In genomic region chr17:31564291-31564690, GRCh38 we compare ENCODE assay signal across 19 cellular contexts.
A peak's percentile ranks its signal among the peaks of the same experiment; 100 is the strongest.
DNase-seq lines count a peak whose midpoint lies in the region; ATAC-seq, FAIRE-seq and TF ChIP-seq lines count a peak whose summit lies in the region.
"Had no signal": no experiment of that assay in that cellular context is flagged by ENCODE, and none has a peak within 500 bp of the region (broad histone marks: within the 10 kb centered on the region; RNA-seq: fewer than 3 reads in every experiment).

No MANE protein-coding gene starts in this region.

- DNase-seq in AG04449 (ENCODE audit: low read depth, low spot score) = no peak
- no peak for DNase-seq in HFF-Myc (ENCODE audit: extremely low read depth, low read depth)
- no peak for DNase-seq in esophagus muscularis mucosa (ENCODE audit: extremely low spot score)
- no peak for DNase-seq in pancreas
- DNase-seq in GM13976 (ENCODE audit: low spot score) = no peak
- no peak for DNase-seq in left ventricle myocardium inferior
- DNase-seq in right atrium auricular region (ENCODE audit: low spot score) = no peak
- no peak for DNase-seq in NCI-H345 (lab: John Stamatoyannopoulos, UW)
- DNase-seq: activated T-cell treated with anti-CD3 and anti-CD28 coated beads, Interleukin-2, amount 50 U/mL, for 48 hours; brain microvascular endothelial cell; CD8-positive, alpha-beta memory T cell; naive B cell; NCI-H2029; NCI-H526; psoas muscle had no signal

- FAIRE-seq in pancreas (lab: Jason Lieb, UNC) = no peak
- FAIRE-seq: GM18507 had no signal

- H3K27ac ChIP-seq in esophagus muscularis mucosa (replicated peaks in 1 of 4) (peak overlapping the region in 3 of 4 donors; percentile 79 to 87 (median 84)), pancreas (peak overlapping the region in 3 of 4 donors; percentile 1 to 69 (median 63)), left ventricle myocardium inferior (replicated peaks) (no peak overlapping the region), right atrium auricular region (no peak overlapping the region)
- H3K27ac ChIP-seq: brain microvascular endothelial cell, psoas muscle, SJSA1 had no signal

- POLR2A ChIA-PET in AG04449 (lab: Yijun Ruan, JAX) = interaction anchor here (1.0 to 1.9 kb wide), 2 partner anchors 16 to 132 kb away, joined by 3 to 6 read pairs; no protein-coding TSS in a partner anchor

- ATAC-seq in pancreas = no peak
- ATAC-seq: activated naive CD4-positive, alpha-beta T cell treated with anti-CD3 and anti-CD28 coated beads, Interleukin-2, amount 50 U/mL, for 72 hours had no signal

- no peak for TF ChIP-seq CTCF in AG04449 (IDR thresholded peaks at IDR 0.05; ENCODE audit: insufficient read depth, low read length, missing control alignments)
- TF ChIP-seq CTCF in HFF-Myc (IDR thresholded peaks at IDR 0.05; ENCODE audit: low read depth, low read length, missing control alignments) = no peak
- TF ChIP-seq CTCF in esophagus muscularis mucosa (IDR thresholded peaks at IDR 0.05) = no peak
- no peak for TF ChIP-seq CTCF in pancreas (IDR thresholded peaks at IDR 0.05)
- TF ChIP-seq CTCF in GM13976 (IDR thresholded peaks at IDR 0.05; ENCODE audit: borderline replicate concordance, control extremely low read depth, extremely low read depth, insufficient read depth, missing control alignments) = no peak
- no peak for TF ChIP-seq CTCF in left ventricle myocardium inferior (IDR thresholded peaks at IDR 0.05; ENCODE audit: borderline replicate concordance)
- no peak for TF ChIP-seq CTCF in right atrium auricular region (IDR thresholded peaks at IDR 0.05)

- H3K4me3 ChIP-seq in AG04449 (ENCODE audit: low read depth, low read length) = 0 out of 2 replicates have a peak overlapping the region, but pooled peaks have one; percentile 6
- peak overlapping the region; percentile 23 for H3K4me3 ChIP-seq in HFF-Myc (replicated peaks; ENCODE audit: low read depth, low read length)
- H3K4me3 ChIP-seq in esophagus muscularis mucosa = no peak overlapping the region
- H3K4me3 ChIP-seq in pancreas = no peak overlapping the region
- no peak overlapping the region for H3K4me3 ChIP-seq in left ventricle myocardium inferior
- no peak overlapping the region for H3K4me3 ChIP-seq in right atrium auricular region
- H3K4me3 ChIP-seq: HAP-1, psoas muscle, SJSA1 had no signal

- TF ChIP-seq EP300 in esophagus muscularis mucosa (IDR thresholded peaks at IDR 0.05) = no peak

- peaks cover 68 to 97% (median 96%) of the 10 kb centered on the region in 4 donors for H3K4me1 ChIP-seq in esophagus muscularis mucosa
- H3K4me1 ChIP-seq in pancreas = peaks cover 10 to 48% (median 30%) of the 10 kb centered on the region in 3 donors
- peaks cover 83% of the 10 kb centered on the region for H3K4me1 ChIP-seq in left ventricle myocardium inferior
- peaks cover 0 to 72% of the 10 kb centered on the region in 2 donors for H3K4me1 ChIP-seq in right atrium auricular region
- H3K4me1 ChIP-seq: HAP-1, psoas muscle had no signal

- H3K27me3 ChIP-seq in esophagus muscularis mucosa (no peaks in the 10 kb centered on the region), pancreas (no peaks in the 10 kb centered on the region), left ventricle myocardium inferior (ENCODE audit: low read depth) (no peaks in the 10 kb centered on the region), right atrium auricular region (no peaks in the 10 kb centered on the region)
- H3K27me3 ChIP-seq: brain microvascular endothelial cell, SJSA1 had no signal

- in situ Hi-C loops in GM13976 (cut with MboI; ENCODE audit: low sequenced_read_pairs, unreplicated experiment) = no loop called here

- intact Hi-C loops in esophagus muscularis mucosa (cut with DNase I) = loop anchor here (2.0 to 5.0 kb wide), 2 partner anchors 33 to 178 kb away; no protein-coding TSS in a partner anchor
- intact Hi-C loops in pancreas (cut with DNase I) = no loop called here
- intact Hi-C loops in left ventricle myocardium inferior (cut with micrococcal nuclease) = no loop called here

- TF ChIP-seq POLR2A in esophagus muscularis mucosa (IDR thresholded peaks at IDR 0.05; ENCODE audit: low read depth) = no peak

- CTCF ChIA-PET in AG04449 (lab: Yijun Ruan, JAX) = interaction anchor here (0.6 to 12.4 kb wide), 4 partner anchors 9 to 279 kb away, joined by 3 to 200 read pairs (median 5); no protein-coding TSS in a partner anchor

- H3K9me3 ChIP-seq in esophagus muscularis mucosa (no peaks in the 10 kb centered on the region), pancreas (no peaks in the 10 kb centered on the region), left ventricle myocardium inferior (replicated peaks) (no peaks in the 10 kb centered on the region), right atrium auricular region (no peaks in the 10 kb centered on the region)
- H3K9me3 ChIP-seq: HAP-1, psoas muscle had no signal

- 94% methylated on average over 7 of the region's 8 CpGs for WGBS in esophagus muscularis mucosa
- 88 to 90% methylated on average over 8 of the region's 8 CpGs for WGBS in pancreas, 2 donors

- H3K36me3 ChIP-seq in esophagus muscularis mucosa (peaks cover 0 to 5% (median 0%) of the 10 kb centered on the region in 4 donors), pancreas (no peaks in the 10 kb centered on the region), left ventricle myocardium inferior (peaks cover 6% of the 10 kb centered on the region), right atrium auricular region (no peaks in the 10 kb centered on the region)
- H3K36me3 ChIP-seq: HAP-1 had no signal

Comparison
In these comparisons a context has a peak if more than half of its experiments do, and no peak if none do; other contexts are left out.
1. H3K4me3 ChIP-seq: peak in AG04449 (single experiment) and HFF-Myc (single experiment); none in esophagus muscularis mucosa (0 of 4), pancreas (0 of 4), left ventricle myocardium inferior (single experiment) and right atrium auricular region (0 of 2).
2. H3K27ac ChIP-seq: peak in esophagus muscularis mucosa (3 of 4) and pancreas (3 of 4); none in left ventricle myocardium inferior (single experiment) and right atrium auricular region (0 of 2).